1 cellular context compared by ENCODE assay signal in genomic region chr15:66960519-66960918, GRCh38.
TF ChIP-seq lines count a peak whose summit lies in the region.

No MANE protein-coding gene starts in this region.

TF ChIP-seq in K562, 482 proteins besides CTCF, POLR2A, EP300 and RAD21 (continued from another document and continues in another):
- TF ChIP-seq E4F1 (CRISPR knock-in tag; IDR thresholded peaks at IDR 0.05; ENCODE audit: borderline replicate concordance) (no peak), TBL1XR1 (IDR thresholded peaks at IDR 0.05; ENCODE audit: low read length in 2 of 2) (no peak), E2F6 (IDR thresholded peaks at IDR 0.05; ENCODE audit: borderline replicate concordance in 1 of 2, extremely low read depth in 1 of 2, insufficient read depth in 1 of 2, insufficient read length in 1 of 2, low read depth in 1 of 2, low read length in 1 of 2, poor library complexity in 1 of 2, severe bottlenecking in 1 of 2) (no peak), USF1 (CRISPR knock-in tag; IDR thresholded peaks at IDR 0.05) (no peak), MITF (IDR thresholded peaks at IDR 0.05) (no peak), NR4A1 (CRISPR knock-in tag; IDR thresholded peaks at IDR 0.05) (no peak), NR4A1 (tag; IDR thresholded peaks at IDR 0.05) (no peak), ZFP1 (CRISPR knock-in tag; IDR thresholded peaks at IDR 0.05) (no peak), NFXL1 (CRISPR knock-in tag; IDR thresholded peaks at IDR 0.05) (no peak), RBM25 (IDR thresholded peaks at IDR 0.05; ENCODE audit: low read depth, low read length, severe bottlenecking) (peak; percentile 91), KLF16 (IDR thresholded peaks at IDR 0.05) (no peak), KDM1A (IDR thresholded peaks at IDR 0.05) (peak; percentile 32 to 53; a peak in 2 of 4 replicates), SRSF1 (IDR thresholded peaks at IDR 0.05; ENCODE audit: low read depth, low read length) (no peak), DDX20 (tag; IDR thresholded peaks at IDR 0.05; ENCODE audit: low read depth) (no peak), MLLT1 (IDR thresholded peaks at IDR 0.05) (no peak), SMC3 (conservative IDR thresholded peaks at IDR 0.05; ENCODE audit: insufficient read depth, low read depth, low read length) (no peak), THRB (CRISPR knock-in tag; conservative IDR thresholded peaks at IDR 0.05) (no peak), E2F1 (CRISPR knock-in tag; IDR thresholded peaks at IDR 0.05) (no peak), RCOR1 (IDR thresholded peaks at IDR 0.05; ENCODE audit: borderline replicate concordance in 1 of 2, low read depth in 2 of 2, low read length in 2 of 2) (0 out of 4 replicates have a peak, but pooled peaks of 1 of the 2 experiments have one; percentile 15), KLF6 (CRISPR knock-in tag; IDR thresholded peaks at IDR 0.05; ENCODE audit: borderline replicate concordance) (no peak), ZNF354B (CRISPR knock-in tag; IDR thresholded peaks at IDR 0.05) (no peak), MXD1 (CRISPR knock-in tag; IDR thresholded peaks at IDR 0.05; ENCODE audit: borderline replicate concordance, poor library complexity, severe bottlenecking) (no peak), PTTG1 (tag; IDR thresholded peaks at IDR 0.05; ENCODE audit: low read depth) (no peak), TEAD2 (tag; IDR thresholded peaks at IDR 0.05) (no peak), MCM7 (IDR thresholded peaks at IDR 0.05) (no peak), FOXP4 (CRISPR knock-in tag; IDR thresholded peaks at IDR 0.05; ENCODE audit: borderline replicate concordance) (no peak), ILF3 (IDR thresholded peaks at IDR 0.05; ENCODE audit: borderline replicate concordance) (no peak), CEBPB (tag; IDR thresholded peaks at IDR 0.05) (no peak), TOE1 (IDR thresholded peaks at IDR 0.05; ENCODE audit: borderline replicate concordance) (no peak), TOE1 (CRISPR knock-in tag; IDR thresholded peaks at IDR 0.05; ENCODE audit: borderline replicate concordance, low read depth) (no peak), BCLAF1 (IDR thresholded peaks at IDR 0.05; ENCODE audit: borderline replicate concordance in 1 of 2, control insufficient read depth in 1 of 2, low read depth in 2 of 2, low read length in 1 of 2) (no peak), ZKSCAN1 (IDR thresholded peaks at IDR 0.05; ENCODE audit: low read depth, low read length) (no peak), TSHZ1 (CRISPR knock-in tag; IDR thresholded peaks at IDR 0.05) (no peak), ELK1 (CRISPR knock-in tag; IDR thresholded peaks at IDR 0.05) (no peak), ADNP (tag; IDR thresholded peaks at IDR 0.05) (peak; percentile 82), HIVEP1 (CRISPR knock-in tag; IDR thresholded peaks at IDR 0.05) (no peak), PCBP2 (IDR thresholded peaks at IDR 0.05; ENCODE audit: low read depth, low read length, poor library complexity, severe bottlenecking) (no peak)
